ENCODE assay signal across 7 cellular contexts in genomic region chr1:40182956-40183710, GRCh38. TPM values are rescaled to one million over a fixed set of nuclear protein-coding genes. Genes with fewer than 3 reads are reported as not detected.
DNase-seq lines count a peak whose midpoint lies in the region; ATAC-seq and TF ChIP-seq lines count a peak whose summit lies in the region.

No MANE protein-coding gene starts in this region.

- H4K91ac ChIP-seq in mesenchymal stem cell (ENCODE audit: low read length) = no peak overlapping the region

- 64% methylated on average over 2 of the region's 3 CpGs for WGBS in mesenchymal stem cell

- H3K18ac ChIP-seq in mesenchymal stem cell (ENCODE audit: low read depth in 1 of 2, low read length in 2 of 2) = no peak overlapping the region

- H3K27me3 ChIP-seq in DOHH2 (ENCODE audit: control insufficient read depth, low read length) (no peaks in the 10 kb centered on the region), mesenchymal stem cell (ENCODE audit: control insufficient read depth in 1 of 2, insufficient read depth in 1 of 2, low read length in 2 of 2) (no peaks in the 10 kb centered on the region)

- H3K27ac ChIP-seq in DOHH2 (ENCODE audit: low read depth, low read length) (no peak overlapping the region), mesenchymal stem cell (ENCODE audit: low read length, poor library complexity, severe bottlenecking) (no peak overlapping the region)

- ATAC-seq in HG03139 (IDR thresholded peaks at IDR 0.05; ENCODE audit: unreplicated experiment) (no peak), HG02981 (IDR thresholded peaks at IDR 0.05; ENCODE audit: unreplicated experiment) (no peak)

- no peak overlapping the region for H4K8ac ChIP-seq in mesenchymal stem cell (ENCODE audit: low read length)

- no peak overlapping the region for H2AK5ac ChIP-seq in mesenchymal stem cell (ENCODE audit: low read length, severe bottlenecking)

- TF ChIP-seq CTCF in DOHH2 (IDR thresholded peaks at IDR 0.05; ENCODE audit: low read depth, low read length, poor library complexity, severe bottlenecking) = peak; percentile 86

- H2BK5ac ChIP-seq in mesenchymal stem cell (ENCODE audit: low read depth, low read length, poor library complexity, severe bottlenecking) = no peak overlapping the region

- no peak overlapping the region for H2AFZ ChIP-seq in mesenchymal stem cell (ENCODE audit: low read depth, low read length)

- H3K4me3 ChIP-seq in DOHH2 (ENCODE audit: low read length) = no peak overlapping the region
- H3K4me3 ChIP-seq in mesenchymal stem cell (ENCODE audit: insufficient read depth in 1 of 2, low read depth in 1 of 2, low read length in 2 of 2) = no peak overlapping the region

- H2BK15ac ChIP-seq in mesenchymal stem cell (ENCODE audit: low read depth, poor library complexity, severe bottlenecking) = no peak overlapping the region

- H3K79me1 ChIP-seq in mesenchymal stem cell (replicated peaks; ENCODE audit: low read length, poor library complexity, severe bottlenecking) = peaks cover 8% of the 10 kb centered on the region

- H3K36me3 ChIP-seq in DOHH2 (ENCODE audit: control insufficient read depth, low read length) (0 out of 2 replicates have a peak, but pooled peaks cover 4% of the 10 kb centered on the region), mesenchymal stem cell (ENCODE audit: control insufficient read depth in 1 of 2, insufficient read depth in 2 of 2, low read depth in 1 of 2, low read length in 2 of 2) (no peaks in the 10 kb centered on the region)

- H3K4me1 ChIP-seq in DOHH2 (ENCODE audit: control insufficient read depth, low read length) = peaks cover 55% of the 10 kb centered on the region
- H3K4me1 ChIP-seq in mesenchymal stem cell (ENCODE audit: control insufficient read depth, insufficient read depth, low read depth, low read length) = no peaks in the 10 kb centered on the region

- no peaks in the 10 kb centered on the region for H3K9me2 ChIP-seq in DOHH2 (replicated peaks; ENCODE audit: control insufficient read depth, low read length)

- peaks cover 97% of the 10 kb centered on the region for H3K79me2 ChIP-seq in DOHH2 (ENCODE audit: control insufficient read depth, low read length)

- H3K4ac ChIP-seq in mesenchymal stem cell (ENCODE audit: low read depth in 1 of 2, low read length in 2 of 2) = no peak overlapping the region

- H3F3A ChIP-seq in DOHH2 (ENCODE audit: control insufficient read depth, insufficient read depth) = peaks cover 7% of the 10 kb centered on the region; the same call in 1 of the 2 replicates

- H3K9me3 ChIP-seq in DOHH2 (ENCODE audit: control insufficient read depth, insufficient read depth, low read length) = no peaks in the 10 kb centered on the region
- no peaks in the 10 kb centered on the region for H3K9me3 ChIP-seq in mesenchymal stem cell (ENCODE audit: control insufficient read depth, low read length)

- H2BK12ac ChIP-seq in mesenchymal stem cell (ENCODE audit: low read length in 2 of 2) = no peak overlapping the region

- H3K9ac ChIP-seq in mesenchymal stem cell (ENCODE audit: low read length) = peak overlapping the region; percentile 24

- peak overlapping the region; percentile 4; the same call in 1 of the 2 replicates for H3K4me2 ChIP-seq in DOHH2 (ENCODE audit: low read length)
- no peak overlapping the region for H3K4me2 ChIP-seq in mesenchymal stem cell (ENCODE audit: low read length, poor library complexity, severe bottlenecking)

- H3K23ac ChIP-seq in mesenchymal stem cell (ENCODE audit: low read length in 2 of 2) = no peak overlapping the region

- no peak overlapping the region for H2BK120ac ChIP-seq in mesenchymal stem cell (ENCODE audit: low read depth, low read length)

- DNase-seq in HCEC 1CT (peak; percentile 47), amniotic epithelial cell (ENCODE audit: low read depth) (peak; percentile 47), mesenchymal stem cell (peak; percentile 55), KG1 (lab: John Stamatoyannopoulos, UW) (no peak)

- peaks cover 21% of the 10 kb centered on the region; the same call in 1 of the 2 replicates for H4K20me1 ChIP-seq in DOHH2 (ENCODE audit: control insufficient read depth, insufficient read depth, low read depth, low read length)

- no peak overlapping the region for H3K14ac ChIP-seq in mesenchymal stem cell (ENCODE audit: low read length in 2 of 2)

RNA-seq across cellular contexts. Expression of gene RLF, which starts 21.9 kb away (rescaled TPM):
- polyA plus RNA-seq in mesenchymal stem cell (2013, experiment 1 of 2) = 6.0 TPM
- polyA plus RNA-seq in mesenchymal stem cell (2013, experiment 2 of 2) = 6.2 TPM
